Comparison of ENCODE assay signal across 7 cellular contexts in genomic region chr17:81484195-81484979, GRCh38. TPM values are rescaled to one million over a fixed set of nuclear protein-coding genes. Genes with fewer than 3 reads are reported as not detected.
DNase-seq lines count a peak whose midpoint lies in the region; ATAC-seq, FAIRE-seq and TF ChIP-seq lines count a peak whose summit lies in the region.

No MANE protein-coding gene starts in this region.

- H3K4me3 Mint-ChIP-seq in chondrocyte (ENCODE audit: unreplicated experiment): peak overlapping the region; percentile 22

- H3K9me3 Mint-ChIP-seq in chondrocyte (ENCODE audit: low read depth): no peaks in the 10 kb centered on the region

- H3K27ac Mint-ChIP-seq in chondrocyte (ENCODE audit: unreplicated experiment): no peak overlapping the region

- TF ChIP-seq CTCF in chondrocyte (IDR thresholded peaks at IDR 0.05): peak; percentile 99

- peaks cover 2% of the 10 kb centered on the region for H3K36me3 Mint-ChIP-seq in chondrocyte (ENCODE audit: low read depth)

- no peaks in the 10 kb centered on the region for H3K27me3 Mint-ChIP-seq in chondrocyte (ENCODE audit: low read depth)

- peaks cover 25% of the 10 kb centered on the region for H3K4me1 Mint-ChIP-seq in chondrocyte (ENCODE audit: low read depth)

- DNase-seq in GM18507 (ENCODE audit: extremely low spot score, insufficient read length, low read depth) (peak; percentile 82), NCI-H226 (peak; percentile 68), chondrocyte (ENCODE audit: low spot score) (peak; percentile 96), kidney tubule cell (ENCODE audit: low spot score) (peak; percentile 85)
- DNase-seq in activated CD4-positive, alpha-beta T cell treated with anti-CD3 and anti-CD28 coated beads for 1 hour: peak; percentile 81
- peak; percentile 77 to 79 for DNase-seq in stimulated activated CD4-positive, alpha-beta T cell treated with anti-CD3 and anti-CD28 coated beads, Interleukin-1b, Interleukin-23, amount 100 ng/mL, for 1 hour (ENCODE audit: low read depth in 2 of 2)

- peak; percentile 64 for FAIRE-seq in GM18507 (lab: Jason Lieb, UNC)

- peak; percentile 58 for ATAC-seq in HG03135 (IDR thresholded peaks at IDR 0.05; ENCODE audit: unreplicated experiment)

RNA-seq across cellular contexts. Expression of gene ACTG1, which starts 28.2 kb away (rescaled TPM):
- 3,639 to 4,575 TPM (median 4,567 TPM) in 3 replicates for total RNA-seq in chondrocyte

RNA-seq across cellular contexts. Expression of gene FSCN2, which starts 43.8 kb away (rescaled TPM):
- 4.1 to 6.1 TPM (median 5.3 TPM) in 3 replicates for total RNA-seq in chondrocyte

Comparison
In these comparisons a context has a peak if more than half of its experiments do, and no peak if none do; other contexts are left out.
1. Peak in every context shown above with its lines: DNase-seq and ATAC-seq.